Comparison of ENCODE assay signal across 16 cellular contexts in the genomic region with DNA sequence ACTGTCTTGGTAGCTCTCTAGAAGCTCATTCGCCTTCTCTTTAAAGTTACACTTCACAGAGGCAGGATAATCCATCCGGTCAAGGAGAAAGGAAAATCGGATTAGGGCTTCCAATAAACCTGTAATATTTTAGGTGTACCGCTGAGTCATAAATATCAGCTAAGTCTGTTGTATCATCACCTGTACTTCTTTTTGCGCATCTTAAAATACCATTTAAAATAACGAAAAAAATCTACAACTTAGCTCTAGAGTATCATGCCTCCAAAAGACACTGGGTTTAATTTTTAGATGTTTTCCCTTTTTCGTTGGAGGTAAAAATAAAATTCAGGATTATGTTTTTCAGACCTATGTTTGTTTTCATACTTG. TPM values are rescaled to one million over a fixed set of nuclear protein-coding genes. Genes with fewer than 3 reads are reported as not detected.
DNase-seq lines count a peak whose midpoint lies in the region; ATAC-seq and TF ChIP-seq lines count a peak whose summit lies in the region.
"Had no signal": no experiment of that assay in that cellular context is flagged by ENCODE, and none has a peak within 500 bp of the region (broad histone marks: within the 10 kb centered on the region; RNA-seq: fewer than 3 reads in every experiment).

No MANE protein-coding gene starts in this region.

- peak overlapping the region in 10 of 11 experiments; percentile 52 to 94 (median 74); a peak in 16 of 22 replicates for H3K4me2 ChIP-seq in BLaER1 treated with 17β-estradiol and CSF1 and Interleukin-3, amounts not matched to agents 10 nM and 100 nM
- peak overlapping the region; percentile 55 for H3K4me2 ChIP-seq in HCT116 (ENCODE audit: low read length)
- H3K4me2 ChIP-seq in neural cell (ENCODE audit: low read length): no peak overlapping the region

- peak overlapping the region; percentile 80 for H2AFZ ChIP-seq in HCT116 (ENCODE audit: low read depth, low read length, poor library complexity, severe bottlenecking)
- no peak overlapping the region for H2AFZ ChIP-seq in neural cell (ENCODE audit: low read depth, low read length)

- TF ChIP-seq POLR2A in HCT116 (IDR thresholded peaks at IDR 0.05; ENCODE audit: borderline replicate concordance, extremely low read depth, insufficient read depth, insufficient read length): no peak

- no peaks in the 10 kb centered on the region for H4K20me1 ChIP-seq in BLaER1 treated with 17β-estradiol and CSF1 and Interleukin-3, amounts not matched to agents 10 nM and 100 nM
- H4K20me1 ChIP-seq in HCT116 (ENCODE audit: insufficient read depth): no peaks in the 10 kb centered on the region
- no peaks in the 10 kb centered on the region for H4K20me1 ChIP-seq in neural cell (ENCODE audit: insufficient read depth)

- no peaks in the 10 kb centered on the region for H3K27me3 ChIP-seq in BLaER1 treated with 17β-estradiol and CSF1 and Interleukin-3, amounts not matched to agents 10 nM and 100 nM
- H3K27me3 ChIP-seq in HCT116 (ENCODE audit: insufficient read depth, low read length) (no peaks in the 10 kb centered on the region), RWPE2 (ENCODE audit: insufficient read depth, poor library complexity, severe bottlenecking) (no peaks in the 10 kb centered on the region), neural cell (ENCODE audit: insufficient read depth, low read depth, low read length) (no peaks in the 10 kb centered on the region), dorsolateral prefrontal cortex (no peaks in the 10 kb centered on the region)
- H3K27me3 ChIP-seq: adrenal gland, brain microvascular endothelial cell, heart left ventricle, Peyer's patch, SJSA1, thyroid gland had no signal

- no TSS peak for BruUV-seq in HCT116 (replicated peaks; lab: Mats Ljungman, UMichigan)

- H3K79me2 ChIP-seq in HCT116 (ENCODE audit: insufficient read depth, low read length) (no peaks in the 10 kb centered on the region), neural cell (replicated peaks; ENCODE audit: insufficient read depth, low read length) (no peaks in the 10 kb centered on the region)

- TF ChIP-seq RAD21 in HCT116 (IDR thresholded peaks at IDR 0.05; ENCODE audit: low read depth): no peak
- no peak for TF ChIP-seq RAD21 in neural cell (conservative IDR thresholded peaks at IDR 0.05)

- H3F3A ChIP-seq in neural cell (ENCODE audit: insufficient read depth, low read length, poor library complexity, severe bottlenecking): no peaks in the 10 kb centered on the region

- RAD21 ChIA-PET in HCT116 (lab: Charles Lee; ENCODE audit: low non-redundant PET in 1 of 2, low total read pairs in 2 of 2, uncharacterized antibody in 2 of 2, unreplicated experiment in 2 of 2): interaction anchor here (0.8 to 1.9 kb wide), 10 partner anchors 25 to 285 kb away, joined by 3 to 19 read pairs (median 6); no protein-coding TSS in a partner anchor

- H3K27ac ChIP-seq in BLaER1 treated with 17β-estradiol and CSF1 and Interleukin-3, amounts not matched to agents 10 nM and 100 nM: peak overlapping the region in 4 of 11 experiments; percentile 66 to 89 (median 84); a peak in 7 of 22 replicates
- H3K27ac ChIP-seq in HCT116 (ENCODE audit: low read depth, low read length): no peak overlapping the region
- H3K27ac ChIP-seq in RWPE2 (ENCODE audit: poor library complexity, severe bottlenecking): no peak overlapping the region
- H3K27ac ChIP-seq in neural cell (ENCODE audit: low read length): no peak overlapping the region
- peak overlapping the region in 23 of 59 donors; percentile 12 to 78 (median 38) for H3K27ac ChIP-seq in dorsolateral prefrontal cortex
- H3K27ac ChIP-seq: adrenal gland, brain microvascular endothelial cell, heart left ventricle, SJSA1, thyroid gland had no signal

- peaks cover 8 to 53% (median 15%) of the 10 kb centered on the region in 10 experiments for H3K4me1 ChIP-seq in BLaER1 treated with 17β-estradiol and CSF1 and Interleukin-3, amounts not matched to agents 10 nM and 100 nM
- H3K4me1 ChIP-seq in HCT116 (ENCODE audit: control insufficient read depth in 1 of 2, insufficient read depth in 2 of 2, low read length in 2 of 2) (peaks cover 0 to 9% of the 10 kb centered on the region in 2 experiments; a peak in 2 of 4 replicates), RWPE2 (ENCODE audit: insufficient read depth, poor library complexity, severe bottlenecking) (no peaks in the 10 kb centered on the region)
- H3K4me1 ChIP-seq: Caco-2, SJSA1 had no signal

- CTCF ChIA-PET in HCT116 (lab: Charles Lee): interaction anchor here (0.6 to 3.4 kb wide), 35 partner anchors 8 to 335 kb away, joined by 3 to 134 read pairs (median 6); partner anchors contain the start of genes BEST1, FADS1 and FTH1

- H3K9me2 ChIP-seq in HCT116 (ENCODE audit: insufficient read depth): no peaks in the 10 kb centered on the region
- H3K9me2 ChIP-seq in neural cell (ENCODE audit: insufficient read depth, low read length): no peaks in the 10 kb centered on the region

- POLR2A ChIA-PET in HCT116 (lab: Charles Lee): interaction anchor here (0.6 to 2.9 kb wide), 11 partner anchors 36 to 267 kb away, joined by 3 to 21 read pairs (median 4); partner anchors contain the start of gene FTH1

- peak overlapping the region in 4 of 11 experiments; percentile 66 to 88 (median 83); a peak in 7 of 22 replicates for H3K9ac ChIP-seq in BLaER1 treated with 17β-estradiol and CSF1 and Interleukin-3, amounts not matched to agents 10 nM and 100 nM
- H3K9ac ChIP-seq in HCT116 (ENCODE audit: low read length): no peak overlapping the region
- no peak overlapping the region for H3K9ac ChIP-seq in neural cell (ENCODE audit: low read length)

- no peaks in the 10 kb centered on the region for H3K36me3 ChIP-seq in BLaER1 treated with 17β-estradiol and CSF1 and Interleukin-3, amounts not matched to agents 10 nM and 100 nM
- H3K36me3 ChIP-seq in HCT116 (ENCODE audit: control insufficient read depth in 1 of 2, insufficient read depth in 2 of 2, low read length in 2 of 2): no peaks in the 10 kb centered on the region
- no peaks in the 10 kb centered on the region for H3K36me3 ChIP-seq in RWPE2 (ENCODE audit: low read depth)
- H3K36me3 ChIP-seq in neural cell (ENCODE audit: insufficient read depth, low read length): no peaks in the 10 kb centered on the region
- H3K36me3 ChIP-seq: adrenal gland, brain microvascular endothelial cell, heart left ventricle, Peyer's patch, SJSA1, thyroid gland had no signal

- no peak for DNase-seq in HCT116 (ENCODE audit: low read depth, low spot score)
- DNase-seq in RWPE2 (ENCODE audit: low spot score): no peak
- no peak for DNase-seq in anterior cingulate cortex (lab: John Stamatoyannopoulos, UW)
- DNase-seq in dorsolateral prefrontal cortex: no peak
- no peak for DNase-seq in NCI-H2081 (lab: John Stamatoyannopoulos, UW)

- no peak for TF ChIP-seq CTCF in HCT116 (IDR thresholded peaks at IDR 0.05 in 2 of 3, conservative IDR thresholded peaks at IDR 0.05 in 1 of 3; ENCODE audit: borderline replicate concordance in 1 of 3, insufficient read depth in 1 of 3, low read depth in 2 of 3, low read length in 2 of 3)
- TF ChIP-seq CTCF in RWPE2 (IDR thresholded peaks at IDR 0.05; ENCODE audit: poor library complexity, severe bottlenecking): peak; percentile 69
- peak; percentile 10 for TF ChIP-seq CTCF in neural cell (IDR thresholded peaks at IDR 0.05; ENCODE audit: poor library complexity, severe bottlenecking)
- peak in 16 of 56 donors; percentile 1 to 47 (median 14) for TF ChIP-seq CTCF in dorsolateral prefrontal cortex (IDR thresholded peaks at IDR 0.05 in 54 of 56, conservative IDR thresholded peaks at IDR 0.05 in 2 of 56; ENCODE audit: low read depth in 1 of 56, partially characterized antibody in 56 of 56)

- peak overlapping the region in 3 of 10 experiments; percentile 49 to 62 (median 55); a peak in 5 of 20 replicates for H3K4me3 ChIP-seq in BLaER1 treated with 17β-estradiol and CSF1 and Interleukin-3, amounts not matched to agents 10 nM and 100 nM
- H3K4me3 ChIP-seq in HCT116 (replicated peaks in 1 of 2; ENCODE audit: low read depth in 1 of 2, low read length in 2 of 2): no peak overlapping the region
- no peak overlapping the region for H3K4me3 ChIP-seq in RWPE2 (ENCODE audit: severe bottlenecking)
- no peak overlapping the region for H3K4me3 ChIP-seq in neural cell (ENCODE audit: low read length)
- H3K4me3 ChIP-seq in dorsolateral prefrontal cortex: peak overlapping the region in 19 of 59 donors; percentile 18 to 59 (median 47)
- H3K4me3 ChIP-seq: adrenal gland, lung, Peyer's patch, SJSA1, thyroid gland had no signal

- intact Hi-C loops in HCT116 (cut with micrococcal nuclease) (loop anchor here (1.0 to 2.0 kb wide), 3 partner anchors 133 to 211 kb away; no protein-coding TSS in a partner anchor), dorsolateral prefrontal cortex (cut with DNase I) (loop anchor here (1.0 to 5.0 kb wide), 4 partner anchors 120 to 184 kb away; no protein-coding TSS in a partner anchor)

- peaks cover 7 to 13% (median 8%) of the 10 kb centered on the region in 11 experiments; a peak in 20 of 22 replicates for H3K9me3 ChIP-seq in BLaER1 treated with 17β-estradiol and CSF1 and Interleukin-3, amounts not matched to agents 10 nM and 100 nM (replicated peaks in 1 of 11)
- no peaks in the 10 kb centered on the region for H3K9me3 ChIP-seq in HCT116 (ENCODE audit: control insufficient read depth in 1 of 2, insufficient read depth in 1 of 2, low read depth in 1 of 2, low read length in 2 of 2)
- no peaks in the 10 kb centered on the region for H3K9me3 ChIP-seq in RWPE2 (ENCODE audit: severe bottlenecking)
- H3K9me3 ChIP-seq in neural cell (ENCODE audit: low read length): no peaks in the 10 kb centered on the region
- H3K9me3 ChIP-seq: adrenal gland, Peyer's patch, SJSA1, thyroid gland had no signal

- ATAC-seq in HCT116 (no peak), RWPE2 (ENCODE audit: low read depth) (no peak), GM21390 (IDR thresholded peaks at IDR 0.05; ENCODE audit: unreplicated experiment) (no peak)

- TF ChIP-seq EP300 in neural cell (conservative IDR thresholded peaks at IDR 0.05; ENCODE audit: poor library complexity, severe bottlenecking): no peak

TF ChIP-seq in HCT116, 20 proteins besides CTCF, POLR2A, EP300 and RAD21 (continues in another document):
- TF ChIP-seq CEBPB (IDR thresholded peaks at IDR 0.05; ENCODE audit: low read depth) (no peak), ZFX (IDR thresholded peaks at IDR 0.05) (no peak), ZNF274 (IDR thresholded peaks at IDR 0.05; ENCODE audit: low read depth, low read length) (no peak), JUND (IDR thresholded peaks at IDR 0.05) (no peak), EZH2phosphoT487 (IDR thresholded peaks at IDR 0.05; ENCODE audit: borderline replicate concordance) (no peak)

TF ChIP-seq in neural cell, 6 proteins besides CTCF, POLR2A, EP300 and RAD21 (continues in another document):
- TF ChIP-seq SMC3 (conservative IDR thresholded peaks at IDR 0.05; ENCODE audit: poor library complexity) (no peak), POLR2AphosphoS5 (IDR thresholded peaks at IDR 0.05) (no peak)

RNA-seq across cellular contexts. Expression of gene INCENP, which starts 41.5 kb away (rescaled TPM):
- 118 TPM for total RNA-seq in HCT116 (2021; ENCODE audit: unreplicated experiment)
- 60.3 and 66.2 TPM in 2 replicates for polyA plus RNA-seq in HCT116 (2012)
- 4.7 and 5.9 TPM in 2 replicates for polyA plus RNA-seq in neural cell
- 13.6 and 16.9 TPM in 2 replicates for polyA minus RNA-seq in neural cell
- total RNA-seq in dorsolateral prefrontal cortex: 10 to 100 TPM; 26.8 to 61.2 (median 41.1) TPM

Comparison
In these comparisons a context has a peak if more than half of its experiments do, and no peak if none do; other contexts are left out.
1. CTCF ChIP-seq: peak in RWPE2 (single experiment) and neural cell (single experiment); none in HCT116 (0 of 3).